Comparison of ENCODE assay signal across 8 cellular contexts in genomic region chr18:79460445-79461300, GRCh38.
DNase-seq lines count a peak whose midpoint lies in the region; ATAC-seq, FAIRE-seq and TF ChIP-seq lines count a peak whose summit lies in the region.

No MANE protein-coding gene starts in this region.

- no peak overlapping the region for H3K4me3 Mint-ChIP-seq in CD4-positive, alpha-beta T cell
- H3K4me3 Mint-ChIP-seq in activated naive CD8-positive, alpha-beta T cell treated with anti-CD3 and anti-CD28 coated beads for 36 hours = no peak overlapping the region

- intact Hi-C loops in CD4-positive, alpha-beta T cell (cut with DNase I, micrococcal nuclease) = no loop called here

- TF ChIP-seq CTCF in CD4-positive, alpha-beta T cell (IDR thresholded peaks at IDR 0.05) = no peak

- H3K9me3 Mint-ChIP-seq in CD4-positive, alpha-beta T cell = no peaks in the 10 kb centered on the region
- no peaks in the 10 kb centered on the region for H3K9me3 Mint-ChIP-seq in activated naive CD8-positive, alpha-beta T cell treated with anti-CD3 and anti-CD28 coated beads for 36 hours

- peaks cover 4% of the 10 kb centered on the region for H3K4me1 Mint-ChIP-seq in CD4-positive, alpha-beta T cell (ENCODE audit: low read depth)
- H3K4me1 Mint-ChIP-seq in activated naive CD8-positive, alpha-beta T cell treated with anti-CD3 and anti-CD28 coated beads for 36 hours = peaks cover 15% of the 10 kb centered on the region

- FAIRE-seq in GM19239 (lab: Jason Lieb, UNC) = peak; percentile 97

- no peaks in the 10 kb centered on the region for H3K9me3 ChIP-seq in CD4-positive, alpha-beta T cell (ENCODE audit: control insufficient read depth, low read length)

- H3K27me3 ChIP-seq in CD4-positive, alpha-beta T cell (ENCODE audit: control insufficient read depth, insufficient read depth, low read length) = no peaks in the 10 kb centered on the region

- H3K27ac Mint-ChIP-seq in CD4-positive, alpha-beta T cell = peak overlapping the region; percentile 71
- H3K27ac Mint-ChIP-seq in activated naive CD8-positive, alpha-beta T cell treated with anti-CD3 and anti-CD28 coated beads for 36 hours = peak overlapping the region; percentile 88

- no peaks in the 10 kb centered on the region for H3K27me3 Mint-ChIP-seq in CD4-positive, alpha-beta T cell
- no peaks in the 10 kb centered on the region for H3K27me3 Mint-ChIP-seq in activated naive CD8-positive, alpha-beta T cell treated with anti-CD3 and anti-CD28 coated beads for 36 hours

- POLR2A ChIA-PET in CD4-positive, alpha-beta T cell (lab: Charles Lee) = no interaction called here

- peaks cover 61% of the 10 kb centered on the region for H3K36me3 Mint-ChIP-seq in CD4-positive, alpha-beta T cell (ENCODE audit: low read depth)
- H3K36me3 Mint-ChIP-seq in activated naive CD8-positive, alpha-beta T cell treated with anti-CD3 and anti-CD28 coated beads for 36 hours = peaks cover 24% of the 10 kb centered on the region

- no peak overlapping the region for H3K27ac ChIP-seq in CD4-positive, alpha-beta T cell (ENCODE audit: low read depth, low read length)

- DNase-seq in CD4-positive, alpha-beta T cell = no peak
- DNase-seq in GM19239 (ENCODE audit: insufficient read length, low spot score) (peak; percentile 92), NCI-H2081 (lab: John Stamatoyannopoulos, UW) (no peak), GDM1 (lab: John Stamatoyannopoulos, UW) (no peak), NCI-H524 treated with DMSO at 0.1 percent for 48 hours (lab: John Stamatoyannopoulos, UW) (no peak), SKM-1 treated with dmso at 0.1 percent for 144 hours (lab: John Stamatoyannopoulos, UW; ENCODE audit: unreplicated experiment) (no peak)
- no peak for DNase-seq in activated naive CD8-positive, alpha-beta T cell treated with anti-CD3 and anti-CD28 coated beads for 36 hours

- CTCF ChIA-PET in CD4-positive, alpha-beta T cell (lab: Charles Lee) = no interaction called here

- no peak for ATAC-seq in CD4-positive, alpha-beta T cell (ENCODE audit: poor library complexity)
- ATAC-seq in HG03066 (IDR thresholded peaks at IDR 0.05; ENCODE audit: low read depth, unreplicated experiment) = peak; percentile 65
